In the genomic region with DNA sequence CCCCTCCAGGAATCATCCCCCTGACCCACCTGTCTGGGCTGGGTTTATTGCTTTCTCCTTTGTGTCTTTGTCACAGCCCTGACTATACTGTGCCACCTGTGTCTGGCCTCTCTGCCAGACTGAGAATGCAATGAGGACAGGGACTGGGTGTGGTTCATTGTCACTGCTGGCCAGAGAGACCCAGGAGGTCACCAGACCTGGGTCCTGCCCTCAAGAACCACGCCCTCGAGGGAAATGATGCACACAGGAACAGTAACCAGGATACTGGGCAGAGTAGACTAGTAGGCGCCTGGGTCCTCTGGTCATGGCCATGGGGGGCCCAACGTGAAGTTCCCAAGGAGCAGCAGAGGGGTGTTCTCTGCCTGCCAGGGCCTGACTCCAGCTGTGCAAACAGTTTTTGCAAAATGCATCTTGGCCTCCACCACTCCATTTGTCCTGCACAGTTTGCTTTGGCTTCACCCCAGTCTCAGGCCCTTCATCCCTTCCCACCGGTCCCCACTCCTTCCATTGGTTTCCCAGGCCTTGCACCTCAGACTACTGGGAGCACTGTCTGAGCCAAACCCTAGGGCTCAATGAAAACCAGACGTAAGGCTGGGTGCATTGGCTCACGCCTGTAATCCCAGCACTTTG, we compare ENCODE assay signal across 2 cellular contexts.
TF ChIP-seq lines count a peak whose summit lies in the region.

No MANE protein-coding gene starts in this region.

TF ChIP-seq in IMR-90, 13 proteins besides CTCF, POLR2A, EP300 and RAD21:
- TF ChIP-seq CEBPB (IDR thresholded peaks at IDR 0.05; ENCODE audit: low read depth, low read length) (no peak), SMC3 (IDR thresholded peaks at IDR 0.05; ENCODE audit: low read depth, low read length) (no peak), NFE2L2 (IDR thresholded peaks at IDR 0.05; ENCODE audit: low read depth, low read length) (no peak), RCOR1 (IDR thresholded peaks at IDR 0.05; ENCODE audit: insufficient replicate concordance, low read length) (no peak)
- TF ChIP-seq, protein P1, sequence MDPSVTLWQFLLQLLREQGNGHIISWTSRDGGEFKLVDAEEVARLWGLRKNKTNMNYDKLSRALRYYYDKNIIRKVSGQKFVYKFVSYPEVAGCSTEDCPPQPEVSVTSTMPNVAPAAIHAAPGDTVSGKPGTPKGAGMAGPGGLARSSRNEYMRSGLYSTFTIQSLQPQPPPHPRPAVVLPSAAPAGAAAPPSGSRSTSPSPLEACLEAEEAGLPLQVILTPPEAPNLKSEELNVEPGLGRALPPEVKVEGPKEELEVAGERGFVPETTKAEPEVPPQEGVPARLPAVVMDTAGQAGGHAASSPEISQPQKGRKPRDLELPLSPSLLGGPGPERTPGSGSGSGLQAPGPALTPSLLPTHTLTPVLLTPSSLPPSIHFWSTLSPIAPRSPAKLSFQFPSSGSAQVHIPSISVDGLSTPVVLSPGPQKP (IDR thresholded peaks at IDR 0.05; ENCODE audit: borderline replicate concordance, low read depth, low read length), result no peak

TF ChIP-seq in H1, 55 proteins besides CTCF, POLR2A, EP300 and RAD21:
- TF ChIP-seq CEBPB (IDR thresholded peaks at IDR 0.05; ENCODE audit: low read depth, low read length) (no peak), CHD2 (IDR thresholded peaks at IDR 0.05; ENCODE audit: low read length) (no peak), SUZ12 (IDR thresholded peaks at IDR 0.05; ENCODE audit: low read length) (no peak), PHF8 (conservative IDR thresholded peaks at IDR 0.05; ENCODE audit: low read depth, low read length) (no peak), JUND (IDR thresholded peaks at IDR 0.05; ENCODE audit: low read length) (no peak), RNF2 (IDR thresholded peaks at IDR 0.05; ENCODE audit: borderline replicate concordance, low read depth, low read length, missing control alignments, poor library complexity, severe bottlenecking) (no peak), YY1 (IDR thresholded peaks at IDR 0.05; ENCODE audit: low read depth, low read length) (no peak), SIX5 (IDR thresholded peaks at IDR 0.05; ENCODE audit: low read depth, low read length) (no peak), KDM4A (IDR thresholded peaks at IDR 0.05; ENCODE audit: low read depth, low read length, severe bottlenecking) (no peak), MAFK (IDR thresholded peaks at IDR 0.05; ENCODE audit: low read depth, low read length) (no peak), HDAC6 (IDR thresholded peaks at IDR 0.05; ENCODE audit: low read depth, low read length) (no peak), GABPA (IDR thresholded peaks at IDR 0.05; ENCODE audit: borderline replicate concordance, insufficient read depth, low read length) (no peak), TAF7 (optimal IDR thresholded peaks at IDR 0.05; ENCODE audit: borderline replicate concordance, low read depth, low read length) (no peak), SP1 (IDR thresholded peaks at IDR 0.05; ENCODE audit: low read depth, low read length) (no peak), FOSL1 (IDR thresholded peaks at IDR 0.05; ENCODE audit: insufficient read depth, low read depth, low read length) (no peak)
- TF ChIP-seq, protein P2, sequence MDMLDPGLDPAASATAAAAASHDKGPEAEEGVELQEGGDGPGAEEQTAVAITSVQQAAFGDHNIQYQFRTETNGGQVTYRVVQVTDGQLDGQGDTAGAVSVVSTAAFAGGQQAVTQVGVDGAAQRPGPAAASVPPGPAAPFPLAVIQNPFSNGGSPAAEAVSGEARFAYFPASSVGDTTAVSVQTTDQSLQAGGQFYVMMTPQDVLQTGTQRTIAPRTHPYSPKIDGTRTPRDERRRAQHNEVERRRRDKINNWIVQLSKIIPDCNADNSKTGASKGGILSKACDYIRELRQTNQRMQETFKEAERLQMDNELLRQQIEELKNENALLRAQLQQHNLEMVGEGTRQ (IDR thresholded peaks at IDR 0.05; ENCODE audit: low read length), result no peak
- TF ChIP-seq, protein P3, sequence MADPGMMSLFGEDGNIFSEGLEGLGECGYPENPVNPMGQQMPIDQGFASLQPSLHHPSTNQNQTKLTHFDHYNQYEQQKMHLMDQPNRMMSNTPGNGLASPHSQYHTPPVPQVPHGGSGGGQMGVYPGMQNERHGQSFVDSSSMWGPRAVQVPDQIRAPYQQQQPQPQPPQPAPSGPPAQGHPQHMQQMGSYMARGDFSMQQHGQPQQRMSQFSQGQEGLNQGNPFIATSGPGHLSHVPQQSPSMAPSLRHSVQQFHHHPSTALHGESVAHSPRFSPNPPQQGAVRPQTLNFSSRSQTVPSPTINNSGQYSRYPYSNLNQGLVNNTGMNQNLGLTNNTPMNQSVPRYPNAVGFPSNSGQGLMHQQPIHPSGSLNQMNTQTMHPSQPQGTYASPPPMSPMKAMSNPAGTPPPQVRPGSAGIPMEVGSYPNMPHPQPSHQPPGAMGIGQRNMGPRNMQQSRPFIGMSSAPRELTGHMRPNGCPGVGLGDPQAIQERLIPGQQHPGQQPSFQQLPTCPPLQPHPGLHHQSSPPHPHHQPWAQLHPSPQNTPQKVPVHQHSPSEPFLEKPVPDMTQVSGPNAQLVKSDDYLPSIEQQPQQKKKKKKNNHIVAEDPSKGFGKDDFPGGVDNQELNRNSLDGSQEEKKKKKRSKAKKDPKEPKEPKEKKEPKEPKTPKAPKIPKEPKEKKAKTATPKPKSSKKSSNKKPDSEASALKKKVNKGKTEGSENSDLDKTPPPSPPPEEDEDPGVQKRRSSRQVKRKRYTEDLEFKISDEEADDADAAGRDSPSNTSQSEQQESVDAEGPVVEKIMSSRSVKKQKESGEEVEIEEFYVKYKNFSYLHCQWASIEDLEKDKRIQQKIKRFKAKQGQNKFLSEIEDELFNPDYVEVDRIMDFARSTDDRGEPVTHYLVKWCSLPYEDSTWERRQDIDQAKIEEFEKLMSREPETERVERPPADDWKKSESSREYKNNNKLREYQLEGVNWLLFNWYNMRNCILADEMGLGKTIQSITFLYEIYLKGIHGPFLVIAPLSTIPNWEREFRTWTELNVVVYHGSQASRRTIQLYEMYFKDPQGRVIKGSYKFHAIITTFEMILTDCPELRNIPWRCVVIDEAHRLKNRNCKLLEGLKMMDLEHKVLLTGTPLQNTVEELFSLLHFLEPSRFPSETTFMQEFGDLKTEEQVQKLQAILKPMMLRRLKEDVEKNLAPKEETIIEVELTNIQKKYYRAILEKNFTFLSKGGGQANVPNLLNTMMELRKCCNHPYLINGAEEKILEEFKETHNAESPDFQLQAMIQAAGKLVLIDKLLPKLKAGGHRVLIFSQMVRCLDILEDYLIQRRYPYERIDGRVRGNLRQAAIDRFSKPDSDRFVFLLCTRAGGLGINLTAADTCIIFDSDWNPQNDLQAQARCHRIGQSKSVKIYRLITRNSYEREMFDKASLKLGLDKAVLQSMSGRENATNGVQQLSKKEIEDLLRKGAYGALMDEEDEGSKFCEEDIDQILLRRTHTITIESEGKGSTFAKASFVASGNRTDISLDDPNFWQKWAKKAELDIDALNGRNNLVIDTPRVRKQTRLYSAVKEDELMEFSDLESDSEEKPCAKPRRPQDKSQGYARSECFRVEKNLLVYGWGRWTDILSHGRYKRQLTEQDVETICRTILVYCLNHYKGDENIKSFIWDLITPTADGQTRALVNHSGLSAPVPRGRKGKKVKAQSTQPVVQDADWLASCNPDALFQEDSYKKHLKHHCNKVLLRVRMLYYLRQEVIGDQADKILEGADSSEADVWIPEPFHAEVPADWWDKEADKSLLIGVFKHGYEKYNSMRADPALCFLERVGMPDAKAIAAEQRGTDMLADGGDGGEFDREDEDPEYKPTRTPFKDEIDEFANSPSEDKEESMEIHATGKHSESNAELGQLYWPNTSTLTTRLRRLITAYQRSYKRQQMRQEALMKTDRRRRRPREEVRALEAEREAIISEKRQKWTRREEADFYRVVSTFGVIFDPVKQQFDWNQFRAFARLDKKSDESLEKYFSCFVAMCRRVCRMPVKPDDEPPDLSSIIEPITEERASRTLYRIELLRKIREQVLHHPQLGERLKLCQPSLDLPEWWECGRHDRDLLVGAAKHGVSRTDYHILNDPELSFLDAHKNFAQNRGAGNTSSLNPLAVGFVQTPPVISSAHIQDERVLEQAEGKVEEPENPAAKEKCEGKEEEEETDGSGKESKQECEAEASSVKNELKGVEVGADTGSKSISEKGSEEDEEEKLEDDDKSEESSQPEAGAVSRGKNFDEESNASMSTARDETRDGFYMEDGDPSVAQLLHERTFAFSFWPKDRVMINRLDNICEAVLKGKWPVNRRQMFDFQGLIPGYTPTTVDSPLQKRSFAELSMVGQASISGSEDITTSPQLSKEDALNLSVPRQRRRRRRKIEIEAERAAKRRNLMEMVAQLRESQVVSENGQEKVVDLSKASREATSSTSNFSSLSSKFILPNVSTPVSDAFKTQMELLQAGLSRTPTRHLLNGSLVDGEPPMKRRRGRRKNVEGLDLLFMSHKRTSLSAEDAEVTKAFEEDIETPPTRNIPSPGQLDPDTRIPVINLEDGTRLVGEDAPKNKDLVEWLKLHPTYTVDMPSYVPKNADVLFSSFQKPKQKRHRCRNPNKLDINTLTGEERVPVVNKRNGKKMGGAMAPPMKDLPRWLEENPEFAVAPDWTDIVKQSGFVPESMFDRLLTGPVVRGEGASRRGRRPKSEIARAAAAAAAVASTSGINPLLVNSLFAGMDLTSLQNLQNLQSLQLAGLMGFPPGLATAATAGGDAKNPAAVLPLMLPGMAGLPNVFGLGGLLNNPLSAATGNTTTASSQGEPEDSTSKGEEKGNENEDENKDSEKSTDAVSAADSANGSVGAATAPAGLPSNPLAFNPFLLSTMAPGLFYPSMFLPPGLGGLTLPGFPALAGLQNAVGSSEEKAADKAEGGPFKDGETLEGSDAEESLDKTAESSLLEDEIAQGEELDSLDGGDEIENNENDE (IDR thresholded peaks at IDR 0.05; ENCODE audit: insufficient replicate concordance, low read length), result no peak
- TF ChIP-seq, protein P4, sequence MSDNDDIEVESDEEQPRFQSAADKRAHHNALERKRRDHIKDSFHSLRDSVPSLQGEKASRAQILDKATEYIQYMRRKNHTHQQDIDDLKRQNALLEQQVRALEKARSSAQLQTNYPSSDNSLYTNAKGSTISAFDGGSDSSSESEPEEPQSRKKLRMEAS (IDR thresholded peaks at IDR 0.05), result no peak
TF ChIP-seq in H1: peak in this region for 0.
